Comparison of ENCODE assay signal across 16 cellular contexts in the genomic region with DNA sequence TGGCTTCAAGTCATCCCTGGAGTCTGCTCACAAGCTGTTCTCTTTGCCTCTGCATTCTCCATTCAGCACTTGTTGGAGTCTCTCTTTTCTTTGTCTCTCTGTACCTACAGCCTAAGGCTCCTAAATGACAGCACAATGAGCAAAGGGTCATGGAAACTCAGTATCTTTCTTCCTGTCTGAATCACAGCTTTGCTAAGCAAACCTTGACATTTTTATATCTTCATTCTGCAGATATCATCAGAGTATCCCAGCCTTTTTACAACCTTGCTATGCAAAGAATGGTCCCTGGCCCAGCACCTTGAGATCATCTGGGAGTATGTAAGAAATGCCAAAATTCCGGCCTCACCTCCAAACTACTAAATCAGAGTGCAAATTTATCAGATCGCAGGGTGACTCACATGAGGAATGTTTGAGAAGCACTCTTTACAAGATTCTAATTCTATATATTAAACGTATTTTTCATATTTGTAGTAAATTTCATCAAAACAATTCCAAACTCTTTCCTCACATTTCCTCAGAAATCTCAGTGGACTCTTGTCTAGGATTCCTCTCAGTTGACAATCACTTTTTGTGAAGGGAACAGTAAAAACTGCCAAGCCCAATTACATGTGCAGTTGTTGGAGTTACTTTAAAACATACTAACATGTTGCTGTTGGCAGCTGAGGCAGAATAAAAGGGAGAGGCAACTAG. TPM values are rescaled to one million over a fixed set of nuclear protein-coding genes. Genes with fewer than 3 reads are reported as not detected.
DNase-seq lines count a peak whose midpoint lies in the region; TF ChIP-seq lines count a peak whose summit lies in the region.
"Had no signal": no experiment of that assay in that cellular context is flagged by ENCODE, and none has a peak within 500 bp of the region (broad histone marks: within the 10 kb centered on the region; RNA-seq: fewer than 3 reads in every experiment).

No MANE protein-coding gene starts in this region.

- H4K20me1 ChIP-seq in GM23248 (ENCODE audit: insufficient read depth) (no peaks in the 10 kb centered on the region), SK-N-SH (ENCODE audit: insufficient read depth) (no peaks in the 10 kb centered on the region)

- H3K27ac Mint-ChIP-seq in type B pancreatic cell = peak overlapping the region; percentile 33
- H3K27ac Mint-ChIP-seq: activated naive CD4-positive, alpha-beta T cell treated with anti-CD3 and anti-CD28 coated beads for 36 hours; progenitor cell of endocrine pancreas; WTC11 had no signal

- no peak for TF ChIP-seq RAD21 in SK-N-SH (IDR thresholded peaks at IDR 0.05; ENCODE audit: low read length)

- peak in 1 of 2 experiments; percentile 89; a peak in 2 of 4 replicates for TF ChIP-seq EP300 in SK-N-SH (IDR thresholded peaks at IDR 0.05; ENCODE audit: borderline replicate concordance in 1 of 2, low read depth in 1 of 2, low read length in 1 of 2)

- H3K4me1 ChIP-seq in GM23248 (ENCODE audit: insufficient read depth) (peaks cover 37% of the 10 kb centered on the region), SK-N-SH (ENCODE audit: control insufficient read depth in 1 of 2, insufficient read depth in 2 of 2, low read depth in 1 of 2, low read length in 1 of 2) (peaks cover 5 to 26% of the 10 kb centered on the region in 2 experiments)

- no peaks in the 10 kb centered on the region for H3K36me3 ChIP-seq in GM23248 (ENCODE audit: low read depth)
- H3K36me3 ChIP-seq in SK-N-SH (replicated peaks in 1 of 2; ENCODE audit: control insufficient read depth in 1 of 2, insufficient read depth in 2 of 2, low read length in 1 of 2) = no peaks in the 10 kb centered on the region

- H3F3A ChIP-seq in GM23248 (ENCODE audit: insufficient read depth) (peaks cover 34% of the 10 kb centered on the region), SK-N-SH (replicated peaks; ENCODE audit: insufficient read depth) (peaks cover 21% of the 10 kb centered on the region)

- no peaks in the 10 kb centered on the region for H3K36me3 Mint-ChIP-seq in type B pancreatic cell
- H3K36me3 Mint-ChIP-seq: WTC11 had no signal

- 0 to 2% methylated on average over 3 of the region's 3 CpGs for WGBS in GM23248 (ENCODE audit: low coverage in 1 of 2, low lambda C conversion rate in 2 of 2, missing lambda C conversion rate in 2 of 2), 2 experiments
- WGBS in SK-N-SH (ENCODE audit: low lambda C conversion rate) = 8% methylated on average over 3 of the region's 3 CpGs

- H2AFZ ChIP-seq in GM23248 (no peak overlapping the region), SK-N-SH (ENCODE audit: low read depth) (no peak overlapping the region; the same call in 1 of the 2 replicates)

- no peaks in the 10 kb centered on the region for H3K9me3 Mint-ChIP-seq in type B pancreatic cell
- H3K9me3 Mint-ChIP-seq: WTC11 had no signal

- H3K9me2 ChIP-seq in GM23248 (ENCODE audit: insufficient read depth) = no peaks in the 10 kb centered on the region
- H3K9me2 ChIP-seq in SK-N-SH = no peaks in the 10 kb centered on the region

- peak overlapping the region; percentile 75 for H3K27ac ChIP-seq in GM23248
- peak overlapping the region; percentile 58 to 75 for H3K27ac ChIP-seq in SK-N-SH (ENCODE audit: low read depth in 2 of 2, low read length in 1 of 2)
- H3K27ac ChIP-seq: testis had no signal

- peaks cover 39% of the 10 kb centered on the region for H3K4me1 Mint-ChIP-seq in type B pancreatic cell (ENCODE audit: unreplicated experiment)

- no peaks in the 10 kb centered on the region for H3K27me3 ChIP-seq in GM23248 (replicated peaks; ENCODE audit: insufficient read depth)
- H3K27me3 ChIP-seq in SK-N-SH (ENCODE audit: insufficient read depth) = no peaks in the 10 kb centered on the region
- H3K27me3 ChIP-seq: testis had no signal

- CTCF ChIA-PET in SK-N-SH (lab: Yijun Ruan, JAX) = interaction anchor here (1.2 kb wide), 1 partner anchor 158 kb away, joined by 3 read pairs; no protein-coding TSS in a partner anchor

- H3K4me3 ChIP-seq in GM23248 (no peak overlapping the region), SK-N-SH (ENCODE audit: low read depth in 2 of 2, low read length in 1 of 2) (no peak overlapping the region), fibroblast of villous mesenchyme (ENCODE audit: low read depth, low read length) (no peak overlapping the region)
- H3K4me3 ChIP-seq: testis had no signal

- H3K4me2 ChIP-seq in GM23248 (ENCODE audit: unreplicated experiment) (peak overlapping the region; percentile 7), SK-N-SH (peak overlapping the region; percentile 31)

- TF ChIP-seq CTCF in SK-N-SH (IDR thresholded peaks at IDR 0.05) = no peak
- TF ChIP-seq CTCF in fibroblast of villous mesenchyme (IDR thresholded peaks at IDR 0.05; ENCODE audit: insufficient read depth, low read depth, low read length) = no peak
- no peak for TF ChIP-seq CTCF in type B pancreatic cell (conservative IDR thresholded peaks at IDR 0.05)

- H3K9ac ChIP-seq in GM23248 (no peak overlapping the region), SK-N-SH (peak overlapping the region; percentile 15; the same call in 1 of the 2 replicates)

- DNase-seq in GM23248 (peak; percentile 64), SK-N-SH (no peak), fibroblast of villous mesenchyme (ENCODE audit: low read depth) (peak; percentile 60), type B pancreatic cell (ENCODE audit: extremely low spot score, unreplicated experiment) (no peak), SHP77 (lab: John Stamatoyannopoulos, UW) (no peak)
- no peak for DNase-seq in stimulated activated CD4-positive, alpha-beta T cell treated with anti-CD3 and anti-CD28 coated beads, Interleukin-15, amount 100 ng/mL, for 24 hours
- DNase-seq in stimulated activated CD4-positive, alpha-beta T cell treated with anti-CD3 and anti-CD28 coated beads, Interleukin-2, amount 100 ng/mL, for 48 hours = no peak
- DNase-seq: activated naive CD4-positive, alpha-beta T cell treated with anti-CD3 and anti-CD28 coated beads for 36 hours; head of caudate nucleus; NCI-H1417 treated with DMSO at 0.1 percent for 48 hours; NCI-H446 treated with DMSO at 0.1 percent for 48 hours; SW 1271; testis had no signal

- in situ Hi-C loops in GM23248 (cut with MboI) = no loop called here

- POLR2A ChIA-PET in SK-N-SH (lab: Yijun Ruan, JAX) = no interaction called here

- H3K79me2 ChIP-seq in GM23248 (ENCODE audit: insufficient read depth) = no peaks in the 10 kb centered on the region
- no peaks in the 10 kb centered on the region for H3K79me2 ChIP-seq in SK-N-SH (ENCODE audit: insufficient read depth)

- H3K27me3 Mint-ChIP-seq in type B pancreatic cell = peaks cover 1% of the 10 kb centered on the region
- H3K27me3 Mint-ChIP-seq: progenitor cell of endocrine pancreas had no signal

- H3K9me3 ChIP-seq in GM23248 (ENCODE audit: low read depth) = no peaks in the 10 kb centered on the region
- no peaks in the 10 kb centered on the region for H3K9me3 ChIP-seq in SK-N-SH
- H3K9me3 ChIP-seq: testis had no signal

- H3K4me3 Mint-ChIP-seq in type B pancreatic cell = no peak overlapping the region
- H3K4me3 Mint-ChIP-seq: activated naive CD4-positive, alpha-beta T cell treated with anti-CD3 and anti-CD28 coated beads for 36 hours; WTC11 had no signal

TF ChIP-seq in SK-N-SH, 30 proteins besides CTCF, POLR2A, EP300 and RAD21 (continues in another document):
- 0 out of 2 replicates have a peak, but pooled peaks have one; percentile 22 for TF ChIP-seq REST (IDR thresholded peaks at IDR 0.05; ENCODE audit: low read depth, low read length)

RNA-seq across cellular contexts. Expression of gene LIPA, which starts 10.9 kb away (rescaled TPM):
- 109 and 113 TPM in 2 replicates for total RNA-seq in GM23248 (2014; rRNA removed; shearing (Covaris generic))
- 134 and 137 TPM in 2 replicates for polyA plus RNA-seq in GM23248 (2016; fragmentation: Nextera tagmentation; extraction: Ambion mirVana)
- 43.2 and 63.2 TPM in 2 replicates for polyA plus RNA-seq in SK-N-SH (2012; rRNA removed)
- polyA plus RNA-seq in SK-N-SH (2012; cell fraction: cytosol; rRNA removed) = 60.7 and 61.2 TPM in 2 replicates
- polyA plus RNA-seq in SK-N-SH (2012; cell fraction: nucleus; rRNA removed) = 15.3 and 45.5 TPM in 2 replicates
- total RNA-seq in fibroblast of villous mesenchyme = 105 and 232 TPM in 2 replicates
- 26.9 and 46.4 TPM in 2 replicates for total RNA-seq in type B pancreatic cell (ENCODE audit: low replicate concordance)

RNA-seq across cellular contexts. Expression of gene IFIT2, which starts 39.4 kb away (rescaled TPM):
- total RNA-seq in GM23248 (2014; rRNA removed; shearing (Covaris generic)) = 3.5 and 7.0 TPM in 2 replicates
- polyA plus RNA-seq in GM23248 (2016; fragmentation: Nextera tagmentation; extraction: Ambion mirVana) = 8.5 and 9.5 TPM in 2 replicates
- 0.99 and 1.2 TPM in 2 replicates for polyA plus RNA-seq in SK-N-SH (2012; rRNA removed)
- polyA plus RNA-seq in SK-N-SH (2012; cell fraction: cytosol; rRNA removed) = 1.7 and 1.8 TPM in 2 replicates
- polyA plus RNA-seq in SK-N-SH (2012; cell fraction: nucleus; rRNA removed) = 0.48 and 1.1 TPM in 2 replicates
- 10.3 and 22.9 TPM in 2 replicates for total RNA-seq in fibroblast of villous mesenchyme
- 1.3 and 1.4 TPM in 2 replicates for total RNA-seq in type B pancreatic cell (ENCODE audit: low replicate concordance)
- total RNA-seq: progenitor cell of endocrine pancreas had no signal

RNA-seq across cellular contexts. Expression of gene CH25H, which starts 55.4 kb away (rescaled TPM):
- total RNA-seq in GM23248 (2014; rRNA removed; shearing (Covaris generic)) = 25.2 and 34.9 TPM in 2 replicates
- polyA plus RNA-seq in GM23248 (2016; fragmentation: Nextera tagmentation; extraction: Ambion mirVana) (16.1 and 18.0 TPM in 2 replicates), SK-N-SH (2012; rRNA removed) (not detected in 2 replicates)
- polyA plus RNA-seq in SK-N-SH (2012; cell fraction: cytosol; rRNA removed) = 0.03 TPM in 1 of 2 replicates, not detected in the other
- 0.05 TPM in 1 of 2 replicates, not detected in the other for polyA plus RNA-seq in SK-N-SH (2012; cell fraction: nucleus; rRNA removed)
- total RNA-seq in fibroblast of villous mesenchyme (under 0.01 and 0.64 TPM in 2 replicates), type B pancreatic cell (ENCODE audit: low replicate concordance) (0.43 and 0.70 TPM in 2 replicates)
- total RNA-seq: endothelial cell of umbilical vein, progenitor cell of endocrine pancreas, WTC11 had no signal

Comparison
In these comparisons a context has a peak if more than half of its experiments do, and no peak if none do; other contexts are left out.
1. DNase-seq: peak in GM23248 (single experiment) and fibroblast of villous mesenchyme (single experiment); none in SK-N-SH (single experiment), type B pancreatic cell (single experiment), SHP77 (0 of 2), stimulated activated CD4-positive, alpha-beta T cell treated with anti-CD3 and anti-CD28 coated beads, Interleukin-15, amount 100 ng/mL, for 24 hours (single experiment) and stimulated activated CD4-positive, alpha-beta T cell treated with anti-CD3 and anti-CD28 coated beads, Interleukin-2, amount 100 ng/mL, for 48 hours (0 of 2).
2. RNA of gene CH25H, which starts 55.4 kb away (total RNA-seq): 25.2 to 34.9 TPM in GM23248; 0.43 to 0.70 TPM in type B pancreatic cell and under 0.01 to 0.64 TPM in fibroblast of villous mesenchyme; every median in the first group is over 10 times any median in the second.